In genomic region chr12:6335451-6336078, GRCh38 we compare ENCODE assay signal across 8 cellular contexts. TPM values are rescaled to one million over a fixed set of nuclear protein-coding genes. Genes with fewer than 3 reads are reported as not detected.
A peak's percentile ranks its signal among the peaks of the same experiment; 100 is the strongest.
DNase-seq lines count a peak whose midpoint lies in the region; TF ChIP-seq lines count a peak whose summit lies in the region.

No MANE protein-coding gene starts in this region.

- H3K4me1 Mint-ChIP-seq in Caco-2 (ENCODE audit: low read depth, unreplicated experiment), result peaks cover 7% of the 10 kb centered on the region

- CTCF ChIA-PET in Caco-2 (lab: Charles Lee), result interaction anchor here (0.7 to 3.3 kb wide), 20 partner anchors 9 to 198 kb away, joined by 3 to 37 read pairs (median 6); partner anchors contain the start of genes GAPDH, LTBR and VAMP1

- H3K4me3 ChIP-seq in Caco-2 (ENCODE audit: low read depth, low read length), result peak overlapping the region; percentile 15; the same call in 1 of the 2 replicates
- H3K4me3 ChIP-seq in Jurkat, Clone E6-1 (ENCODE audit: low read length), result peak overlapping the region; percentile 70
- H3K4me3 ChIP-seq in colonic mucosa, result peak overlapping the region; percentile 40
- no peak overlapping the region for H3K4me3 ChIP-seq in lower leg skin (ENCODE audit: low read depth, poor library complexity, severe bottlenecking)

- TF ChIP-seq POLR2A in lower leg skin (IDR thresholded peaks at IDR 0.05), result no peak

- H3K4me3 Mint-ChIP-seq in Caco-2 (ENCODE audit: unreplicated experiment), result no peak overlapping the region

- peak overlapping the region; percentile 78 to 100 for H3K9ac ChIP-seq in colonic mucosa (ENCODE audit: low read depth in 2 of 2, low read length in 2 of 2)

- TF ChIP-seq CTCF in Caco-2 (IDR thresholded peaks at IDR 0.05; ENCODE audit: insufficient read depth in 1 of 2, low read depth in 1 of 2, low read length in 1 of 2, severe bottlenecking in 1 of 2, unreplicated experiment in 1 of 2), result peak in 1 of 2 experiments; percentile 56
- TF ChIP-seq CTCF in GM20000 (IDR thresholded peaks at IDR 0.05; ENCODE audit: extremely low read depth, missing control alignments), result peak; percentile 77
- no peak for TF ChIP-seq CTCF in colonic mucosa (IDR thresholded peaks at IDR 0.05)
- peak in 1 of 3 donors; percentile 45 for TF ChIP-seq CTCF in lower leg skin (IDR thresholded peaks at IDR 0.05)

- DNase-seq in Caco-2, result peak; percentile 64 to 66
- DNase-seq in GM20000 (ENCODE audit: low spot score), result peak; percentile 92
- peak; percentile 91 for DNase-seq in Jurkat, Clone E6-1 (ENCODE audit: low read depth, low spot score)
- DNase-seq in activated CD4-positive, CD25-positive, alpha-beta regulatory T cell treated with anti-CD3 and anti-CD28 coated beads, Interleukin-2, amount 50 U/mL, for 72 hours, result peak; percentile 78
- peak; percentile 77 for DNase-seq in colonic mucosa
- peak; percentile 76 to 95 for DNase-seq in lower leg skin (ENCODE audit: low spot score in 2 of 2)
- peak; percentile 81 for DNase-seq in stimulated activated CD8-positive, alpha-beta memory T cell treated with anti-CD3 and anti-CD28 coated beads, Interleukin-12 subunit alpha, Interleukin-12 subunit beta, amount 100 ng/mL, for 1 hour (ENCODE audit: low read depth)
- DNase-seq in NCI-H1694 treated with DMSO at 0.1 percent for 48 hours (lab: John Stamatoyannopoulos, UW), result no peak

- H3K9me3 Mint-ChIP-seq in Caco-2 (ENCODE audit: unreplicated experiment), result no peaks in the 10 kb centered on the region

- BruUV-seq in Caco-2 (replicated peaks; lab: Mats Ljungman, UMichigan), result no TSS peak

- H3K27me3 ChIP-seq in Caco-2 (replicated peaks; ENCODE audit: control insufficient read depth, insufficient read depth, low read length), result no peaks in the 10 kb centered on the region
- H3K27me3 ChIP-seq in colonic mucosa, result no peaks in the 10 kb centered on the region

- H3K36me3 Mint-ChIP-seq in Caco-2 (ENCODE audit: insufficient read depth, unreplicated experiment), result peaks cover 63% of the 10 kb centered on the region

- POLR2A ChIA-PET in Caco-2 (lab: Charles Lee), result interaction anchor here (0.5 to 2.9 kb wide), 25 partner anchors 9 to 389 kb away, joined by 3 to 50 read pairs (median 9); partner anchors contain the start of genes GAPDH, LTBR, MRPL51 and PLEKHG6

- H3K9me3 ChIP-seq in Caco-2 (no peaks in the 10 kb centered on the region), colonic mucosa (no peaks in the 10 kb centered on the region)

- H3K27me3 Mint-ChIP-seq in Caco-2 (ENCODE audit: insufficient read depth, unreplicated experiment), result no peaks in the 10 kb centered on the region

- H3K27ac ChIP-seq in colonic mucosa, result peak overlapping the region; percentile 99

- 0 out of 2 replicates have a peak, but pooled peaks cover 4% of the 10 kb centered on the region for H3K36me3 ChIP-seq in Caco-2 (ENCODE audit: control insufficient read depth, insufficient read depth, low read length)
- peaks cover 26% of the 10 kb centered on the region for H3K36me3 ChIP-seq in colonic mucosa

- H3K27ac Mint-ChIP-seq in Caco-2 (ENCODE audit: unreplicated experiment), result no peak overlapping the region

- WGBS in lower leg skin, 2 donors, result 1 to 2% methylated on average over 9 to 11 of the region's 11 CpGs

- H3K4me1 ChIP-seq in Caco-2 (peaks cover 48% of the 10 kb centered on the region), colonic mucosa (peaks cover 29% of the 10 kb centered on the region)

- intact Hi-C loops in Caco-2 (cut with micrococcal nuclease; ENCODE audit: unreplicated experiment) (loop anchor here (1.0 to 2.0 kb wide), 6 partner anchors 12 to 49 kb away; partner anchors contain the start of gene LTBR), colonic mucosa (cut with DNase I) (loop anchor here (5.0 kb wide), 1 partner anchor 37 kb away; no protein-coding TSS in a partner anchor), lower leg skin (cut with DNase I; ENCODE audit: low total_unique reads) (loop anchor here (5.0 to 10.0 kb wide), 2 partner anchors 42 to 199 kb away; partner anchors contain the start of genes GAPDH and SCNN1A)

RNA-seq across cellular contexts. Expression of gene TNFRSF1A, which starts 6.3 kb away (rescaled TPM):
- 79.0 and 79.4 TPM in 2 replicates for total RNA-seq in Caco-2 (2022)
- polyA plus RNA-seq in Jurkat, Clone E6-1 (2012; ENCODE audit: insufficient read depth, insufficient read length), result 58.0 TPM
- 100 to 1,000 TPM; 116 to 164 TPM for total RNA-seq in colonic mucosa
- total RNA-seq in lower leg skin, result 100 to 1,000 TPM; 104 to 252 (median 186) TPM

RNA-seq across cellular contexts. Expression of gene PLEKHG6, which starts 25.1 kb away (rescaled TPM):
- total RNA-seq in Caco-2 (2022) (109 and 123 TPM in 2 replicates), colonic mucosa (100 to 1,000 TPM; 107 to 123 TPM), lower leg skin (10 to 100 TPM; 10.6 to 34.1 (median 22.4) TPM)
- 0.61 TPM for polyA plus RNA-seq in Jurkat, Clone E6-1 (2012; ENCODE audit: insufficient read depth, insufficient read length)

RNA-seq across cellular contexts. Expression of gene SCNN1A, which starts 39.8 kb away (rescaled TPM):
- total RNA-seq in Caco-2 (2022) (52.6 and 53.5 TPM in 2 replicates), colonic mucosa (100 to 1,000 TPM; 158 to 188 TPM), lower leg skin (100 to 1,000 TPM in 3 of 4 donors, 10 to 100 TPM in 1; 74.6 to 139 (median 119) TPM)
- polyA plus RNA-seq in Jurkat, Clone E6-1 (2012; ENCODE audit: insufficient read depth, insufficient read length), result 1.8 TPM

RNA-seq across cellular contexts. Expression of gene LTBR, which starts 48.4 kb away (rescaled TPM):
- total RNA-seq in Caco-2 (2022), result 194 and 197 TPM in 2 replicates
- polyA plus RNA-seq in Jurkat, Clone E6-1 (2012; ENCODE audit: insufficient read depth, insufficient read length), result not detected
- 100 to 1,000 TPM in 1 of 2 donors, 10 to 100 TPM in 1; 84.8 to 129 TPM for total RNA-seq in colonic mucosa
- 100 to 1,000 TPM; 174 to 298 (median 196) TPM for total RNA-seq in lower leg skin
